In the genomic region with DNA sequence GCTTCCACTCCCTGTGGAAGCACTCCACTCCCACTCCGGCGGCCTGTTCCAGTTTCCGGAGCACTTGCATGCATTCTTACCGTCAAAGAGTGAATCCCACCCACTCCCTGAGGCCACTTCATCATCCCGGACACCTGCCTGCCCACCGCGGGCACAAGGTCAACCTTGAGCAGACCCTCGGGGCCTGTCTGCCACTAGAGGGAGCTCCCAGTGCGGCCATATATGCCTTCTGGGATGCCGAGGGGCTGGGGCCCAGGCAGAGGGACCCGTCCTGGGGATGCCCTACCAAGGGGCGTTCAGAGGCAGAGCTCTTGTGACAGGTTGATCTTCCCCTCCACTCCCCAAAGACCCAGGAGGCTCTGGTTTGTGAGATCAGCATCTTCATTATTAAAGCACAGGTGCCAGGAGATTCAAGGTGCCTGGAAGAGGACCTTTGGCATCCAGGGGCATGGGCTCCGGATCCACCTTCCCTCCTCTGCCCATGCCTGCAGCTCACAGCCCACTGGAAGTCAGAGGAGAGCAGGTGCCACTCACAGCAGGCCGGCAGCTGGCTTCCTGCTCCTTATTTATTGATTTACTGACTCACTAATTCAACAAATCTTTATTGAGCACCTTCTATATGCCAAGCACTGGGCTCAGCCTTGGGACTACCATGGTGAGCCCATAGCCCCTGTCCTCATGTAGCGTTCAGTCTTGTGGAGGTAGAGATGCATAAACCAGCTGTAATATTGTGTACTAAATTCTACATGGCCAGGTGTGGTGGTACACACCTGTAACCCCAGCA, we compare ENCODE assay signal across 8 cellular contexts. TPM values are rescaled to one million over a fixed set of nuclear protein-coding genes. Genes with fewer than 3 reads are reported as not detected.
DNase-seq lines count a peak whose midpoint lies in the region; ATAC-seq and TF ChIP-seq lines count a peak whose summit lies in the region.

No MANE protein-coding gene starts in this region.

- H3K27me3 ChIP-seq in liver (ENCODE audit: control insufficient read depth in 4 of 4, insufficient read depth in 4 of 4, low read length in 3 of 4): no peaks in the 10 kb centered on the region
- no peaks in the 10 kb centered on the region for H3K27me3 ChIP-seq in upper lobe of left lung

- TF ChIP-seq CTCF in GM12874 (IDR thresholded peaks at IDR 0.05; ENCODE audit: insufficient read depth, low read depth, low read length): peak; percentile 86
- TF ChIP-seq CTCF in liver (IDR thresholded peaks at IDR 0.05; ENCODE audit: low read depth, low read length, missing input control): peak; percentile 19
- peak in 3 of 6 experiments; percentile 14 to 33 (median 21) for TF ChIP-seq CTCF in upper lobe of left lung (IDR thresholded peaks at IDR 0.05)

- H3K27ac Mint-ChIP-seq in activated naive CD4-positive, alpha-beta T cell treated with anti-CD3 and anti-CD28 coated beads, Interleukin-2, amount 10 ng/mL, durations not matched to agents 7 days and 5 days: peak overlapping the region; percentile 55

- no peak for TF ChIP-seq EP300 in upper lobe of left lung (IDR thresholded peaks at IDR 0.05)

- H3K27ac ChIP-seq in liver (ENCODE audit: low read depth in 1 of 2, low read length in 2 of 2) (no peak overlapping the region), upper lobe of left lung (no peak overlapping the region)

- H3K9me3 Mint-ChIP-seq in activated naive CD4-positive, alpha-beta T cell treated with anti-CD3 and anti-CD28 coated beads, Interleukin-2, amount 10 ng/mL, durations not matched to agents 7 days and 5 days: no peaks in the 10 kb centered on the region

- H3K27me3 Mint-ChIP-seq in activated naive CD4-positive, alpha-beta T cell treated with anti-CD3 and anti-CD28 coated beads, Interleukin-2, amount 10 ng/mL, durations not matched to agents 7 days and 5 days: peaks cover 41% of the 10 kb centered on the region

- H3K4me3 ChIP-seq in liver (ENCODE audit: low read depth in 1 of 3, low read length in 3 of 3) (no peak overlapping the region), upper lobe of left lung (no peak overlapping the region)

- peak; percentile 27 for DNase-seq in OCI-M1 (lab: John Stamatoyannopoulos, UW)
- DNase-seq in activated naive CD4-positive, alpha-beta T cell treated with anti-CD3 and anti-CD28 coated beads, Interleukin-2, amount 10 ng/mL, durations not matched to agents 7 days and 5 days: peak; percentile 58
- no peak for DNase-seq in NCI-H2196 treated with DMSO at 0.1 percent for 48 hours (lab: John Stamatoyannopoulos, UW; ENCODE audit: unreplicated experiment)
- DNase-seq in GDM1 (lab: John Stamatoyannopoulos, UW): no peak
- no peak for DNase-seq in upper lobe of left lung

- CTCF ChIA-PET in activated naive CD4-positive, alpha-beta T cell treated with anti-CD3 and anti-CD28 coated beads, Interleukin-2, amount 10 ng/mL, durations not matched to agents 7 days and 5 days (lab: Charles Lee): interaction anchor here (1.0 to 1.5 kb wide), 6 partner anchors 8 to 224 kb away, joined by 3 to 4 read pairs (median 4); no protein-coding TSS in a partner anchor

- no peaks in the 10 kb centered on the region for H3K9me3 ChIP-seq in liver (ENCODE audit: control insufficient read depth in 4 of 4, low read length in 3 of 4)
- H3K9me3 ChIP-seq in upper lobe of left lung: no peaks in the 10 kb centered on the region

- 22% methylated on average over 15 of the region's 15 CpGs for WGBS in liver
- WGBS in upper lobe of left lung, 2 donors: 27 to 32% methylated on average over 10 to 13 of the region's 15 CpGs

- H3K4me3 Mint-ChIP-seq in activated naive CD4-positive, alpha-beta T cell treated with anti-CD3 and anti-CD28 coated beads, Interleukin-2, amount 10 ng/mL, durations not matched to agents 7 days and 5 days: no peak overlapping the region

- no peaks in the 10 kb centered on the region for H3K36me3 Mint-ChIP-seq in activated naive CD4-positive, alpha-beta T cell treated with anti-CD3 and anti-CD28 coated beads, Interleukin-2, amount 10 ng/mL, durations not matched to agents 7 days and 5 days

- no peaks in the 10 kb centered on the region for H3K36me3 ChIP-seq in liver (ENCODE audit: control insufficient read depth in 4 of 4, insufficient read depth in 3 of 4, low read depth in 1 of 4, low read length in 3 of 4)
- no peaks in the 10 kb centered on the region for H3K36me3 ChIP-seq in upper lobe of left lung

- no peak for TF ChIP-seq POLR2A in upper lobe of left lung (IDR thresholded peaks at IDR 0.05)

- H3K4me1 Mint-ChIP-seq in activated naive CD4-positive, alpha-beta T cell treated with anti-CD3 and anti-CD28 coated beads, Interleukin-2, amount 10 ng/mL, durations not matched to agents 7 days and 5 days: peaks cover 10% of the 10 kb centered on the region

- no peak overlapping the region for H3K9ac ChIP-seq in liver (ENCODE audit: low read depth in 1 of 2, low read length in 2 of 2)

- no peak for ATAC-seq in upper lobe of left lung (ENCODE audit: low FRiP score in 2 of 2)
- ATAC-seq in HG03039 (IDR thresholded peaks at IDR 0.05; ENCODE audit: unreplicated experiment): no peak

- H3K4me1 ChIP-seq in liver (ENCODE audit: control insufficient read depth in 4 of 4, insufficient read depth in 4 of 4, low read length in 3 of 4) (peaks cover 0 to 1% (median 0%) of the 10 kb centered on the region in 4 donors), upper lobe of left lung (no peaks in the 10 kb centered on the region)

- peak; percentile 14 to 49 for TF ChIP-seq RAD21 in liver (IDR thresholded peaks at IDR 0.05)

TF ChIP-seq in liver, 16 proteins besides CTCF, POLR2A, EP300 and RAD21:
- TF ChIP-seq EGR1 (IDR thresholded peaks at IDR 0.05; ENCODE audit: low read depth in 2 of 2) (no peak), TAF1 (conservative IDR thresholded peaks at IDR 0.05) (no peak), HNF4A (conservative IDR thresholded peaks at IDR 0.05) (no peak), FOXA2 (IDR thresholded peaks at IDR 0.05) (no peak), JUND (IDR thresholded peaks at IDR 0.05) (no peak), YY1 (IDR thresholded peaks at IDR 0.05) (no peak), GABPA (IDR thresholded peaks at IDR 0.05 in 1 of 2, conservative IDR thresholded peaks at IDR 0.05 in 1 of 2) (no peak), SP1 (IDR thresholded peaks at IDR 0.05) (no peak), RXRA (IDR thresholded peaks at IDR 0.05) (no peak), FOXA1 (IDR thresholded peaks at IDR 0.05) (no peak), HNF4G (IDR thresholded peaks at IDR 0.05) (no peak), NR2F2 (IDR thresholded peaks at IDR 0.05) (no peak)
- TF ChIP-seq, protein P1, sequence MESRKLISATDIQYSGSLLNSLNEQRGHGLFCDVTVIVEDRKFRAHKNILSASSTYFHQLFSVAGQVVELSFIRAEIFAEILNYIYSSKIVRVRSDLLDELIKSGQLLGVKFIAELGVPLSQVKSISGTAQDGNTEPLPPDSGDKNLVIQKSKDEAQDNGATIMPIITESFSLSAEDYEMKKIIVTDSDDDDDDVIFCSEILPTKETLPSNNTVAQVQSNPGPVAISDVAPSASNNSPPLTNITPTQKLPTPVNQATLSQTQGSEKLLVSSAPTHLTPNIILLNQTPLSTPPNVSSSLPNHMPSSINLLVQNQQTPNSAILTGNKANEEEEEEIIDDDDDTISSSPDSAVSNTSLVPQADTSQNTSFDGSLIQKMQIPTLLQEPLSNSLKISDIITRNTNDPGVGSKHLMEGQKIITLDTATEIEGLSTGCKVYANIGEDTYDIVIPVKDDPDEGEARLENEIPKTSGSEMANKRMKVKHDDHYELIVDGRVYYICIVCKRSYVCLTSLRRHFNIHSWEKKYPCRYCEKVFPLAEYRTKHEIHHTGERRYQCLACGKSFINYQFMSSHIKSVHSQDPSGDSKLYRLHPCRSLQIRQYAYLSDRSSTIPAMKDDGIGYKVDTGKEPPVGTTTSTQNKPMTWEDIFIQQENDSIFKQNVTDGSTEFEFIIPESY (IDR thresholded peaks at IDR 0.05): no peak
- TF ChIP-seq, protein P2, sequence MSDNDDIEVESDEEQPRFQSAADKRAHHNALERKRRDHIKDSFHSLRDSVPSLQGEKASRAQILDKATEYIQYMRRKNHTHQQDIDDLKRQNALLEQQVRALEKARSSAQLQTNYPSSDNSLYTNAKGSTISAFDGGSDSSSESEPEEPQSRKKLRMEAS (IDR thresholded peaks at IDR 0.05): no peak
- TF ChIP-seq, protein P3, sequence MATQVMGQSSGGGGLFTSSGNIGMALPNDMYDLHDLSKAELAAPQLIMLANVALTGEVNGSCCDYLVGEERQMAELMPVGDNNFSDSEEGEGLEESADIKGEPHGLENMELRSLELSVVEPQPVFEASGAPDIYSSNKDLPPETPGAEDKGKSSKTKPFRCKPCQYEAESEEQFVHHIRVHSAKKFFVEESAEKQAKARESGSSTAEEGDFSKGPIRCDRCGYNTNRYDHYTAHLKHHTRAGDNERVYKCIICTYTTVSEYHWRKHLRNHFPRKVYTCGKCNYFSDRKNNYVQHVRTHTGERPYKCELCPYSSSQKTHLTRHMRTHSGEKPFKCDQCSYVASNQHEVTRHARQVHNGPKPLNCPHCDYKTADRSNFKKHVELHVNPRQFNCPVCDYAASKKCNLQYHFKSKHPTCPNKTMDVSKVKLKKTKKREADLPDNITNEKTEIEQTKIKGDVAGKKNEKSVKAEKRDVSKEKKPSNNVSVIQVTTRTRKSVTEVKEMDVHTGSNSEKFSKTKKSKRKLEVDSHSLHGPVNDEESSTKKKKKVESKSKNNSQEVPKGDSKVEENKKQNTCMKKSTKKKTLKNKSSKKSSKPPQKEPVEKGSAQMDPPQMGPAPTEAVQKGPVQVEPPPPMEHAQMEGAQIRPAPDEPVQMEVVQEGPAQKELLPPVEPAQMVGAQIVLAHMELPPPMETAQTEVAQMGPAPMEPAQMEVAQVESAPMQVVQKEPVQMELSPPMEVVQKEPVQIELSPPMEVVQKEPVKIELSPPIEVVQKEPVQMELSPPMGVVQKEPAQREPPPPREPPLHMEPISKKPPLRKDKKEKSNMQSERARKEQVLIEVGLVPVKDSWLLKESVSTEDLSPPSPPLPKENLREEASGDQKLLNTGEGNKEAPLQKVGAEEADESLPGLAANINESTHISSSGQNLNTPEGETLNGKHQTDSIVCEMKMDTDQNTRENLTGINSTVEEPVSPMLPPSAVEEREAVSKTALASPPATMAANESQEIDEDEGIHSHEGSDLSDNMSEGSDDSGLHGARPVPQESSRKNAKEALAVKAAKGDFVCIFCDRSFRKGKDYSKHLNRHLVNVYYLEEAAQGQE (IDR thresholded peaks at IDR 0.05): no peak
- TF ChIP-seq, protein P4, sequence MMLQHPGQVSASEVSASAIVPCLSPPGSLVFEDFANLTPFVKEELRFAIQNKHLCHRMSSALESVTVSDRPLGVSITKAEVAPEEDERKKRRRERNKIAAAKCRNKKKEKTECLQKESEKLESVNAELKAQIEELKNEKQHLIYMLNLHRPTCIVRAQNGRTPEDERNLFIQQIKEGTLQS (IDR thresholded peaks at IDR 0.05): no peak

RNA-seq across cellular contexts. Expression of a gene that starts 47.3 kb away (rescaled TPM):
- 10 to 100 TPM in 1 of 2 donors, 1 to 10 TPM in 1; 5.4 to 10.2 TPM for total RNA-seq in liver
- 1 to 10 TPM; 8.7 to 9.0 TPM for polyA plus RNA-seq in liver
- 10 to 100 TPM in 5 of 6 donors, 1 to 10 TPM in 1; 5.9 to 20.8 (median 15.7) TPM for total RNA-seq in upper lobe of left lung

RNA-seq across cellular contexts. Expression of a gene that starts 58.0 kb away (rescaled TPM):
- 10 to 100 TPM; 21.8 to 45.0 TPM for total RNA-seq in liver
- polyA plus RNA-seq in liver: 10 to 100 TPM; 11.6 to 18.0 TPM
- total RNA-seq in upper lobe of left lung: 10 to 100 TPM; 27.5 to 61.0 (median 33.1) TPM

Comparison
In these comparisons a context has a peak if more than half of its experiments do, and no peak if none do; other contexts are left out.
1. DNase-seq: peak in OCI-M1 (single experiment) and activated naive CD4-positive, alpha-beta T cell treated with anti-CD3 and anti-CD28 coated beads, Interleukin-2, amount 10 ng/mL, durations not matched to agents 7 days and 5 days (single experiment); none in NCI-H2196 treated with DMSO at 0.1 percent for 48 hours (single experiment), GDM1 (single experiment) and upper lobe of left lung (0 of 2).